Comparison of ENCODE assay signal across 20 cellular contexts in genomic region chr14:69170848-69171247, GRCh38. TPM values are rescaled to one million over a fixed set of nuclear protein-coding genes. Genes with fewer than 3 reads are reported as not detected.
DNase-seq lines count a peak whose midpoint lies in the region; ATAC-seq and TF ChIP-seq lines count a peak whose summit lies in the region.
"Had no signal": no experiment of that assay in that cellular context is flagged by ENCODE, and none has a peak within 500 bp of the region (broad histone marks: within the 10 kb centered on the region; RNA-seq: fewer than 3 reads in every experiment).

No MANE protein-coding gene starts in this region.

- TF ChIP-seq POLR2A in IMR-90 (IDR thresholded peaks at IDR 0.05; ENCODE audit: low read depth, low read length), result no peak

- H2BK15ac ChIP-seq in IMR-90 (ENCODE audit: low read depth, low read length), result no peak overlapping the region
- H2BK15ac ChIP-seq in neuronal stem cell (ENCODE audit: low read length), result no peak overlapping the region

- no peaks in the 10 kb centered on the region for H3K4me1 ChIP-seq in IMR-90 (ENCODE audit: control insufficient read depth, insufficient read depth, low read length)
- H3K4me1 ChIP-seq in adipocyte (ENCODE audit: control insufficient read depth, insufficient read depth, low read length), result no peaks in the 10 kb centered on the region
- no peaks in the 10 kb centered on the region for H3K4me1 ChIP-seq in mucosa of descending colon (ENCODE audit: low read depth)
- H3K4me1 ChIP-seq in neuronal stem cell (ENCODE audit: control insufficient read depth in 2 of 2, insufficient read depth in 1 of 2, low read depth in 1 of 2, low read length in 2 of 2), result peaks cover 0 to 2% of the 10 kb centered on the region in 2 donors
- H3K4me1 ChIP-seq: adrenal gland, heart right ventricle, prostate gland had no signal

- no peak overlapping the region for H3K4ac ChIP-seq in IMR-90 (ENCODE audit: low read depth, low read length)
- H3K4ac ChIP-seq in neuronal stem cell (ENCODE audit: low read length), result no peak overlapping the region

- H3K79me1 ChIP-seq in IMR-90 (ENCODE audit: low read depth in 1 of 2, low read length in 2 of 2) (no peaks in the 10 kb centered on the region), neuronal stem cell (ENCODE audit: low read depth, low read length) (no peaks in the 10 kb centered on the region)

- no peak overlapping the region for H3K14ac ChIP-seq in IMR-90 (replicated peaks; ENCODE audit: low read depth, low read length)
- H3K14ac ChIP-seq in neuronal stem cell (ENCODE audit: low read length), result no peak overlapping the region

- dilution Hi-C loops in IMR-90 (cut with HindIII; ENCODE audit: low sequenced_read_pairs, unreplicated experiment), result no loop called here

- POLR2A ChIA-PET in IMR-90 (lab: Charles Lee; ENCODE audit: unreplicated experiment), result no interaction called here

- H3K4me2 ChIP-seq in IMR-90 (ENCODE audit: low read depth, low read length), result no peak overlapping the region
- no peak overlapping the region for H3K4me2 ChIP-seq in neuronal stem cell (ENCODE audit: insufficient read depth, low read length, poor library complexity, severe bottlenecking)

- intact Hi-C loops in IMR-90 (cut with micrococcal nuclease) (no loop called here), mucosa of descending colon (cut with DNase I, micrococcal nuclease) (no loop called here)

- CTCF ChIA-PET in IMR-90 (lab: Yijun Ruan, JAX), result no interaction called here

- H3K56ac ChIP-seq in IMR-90 (ENCODE audit: extremely low read depth, insufficient read depth, low read length), result no peak overlapping the region

- H4K91ac ChIP-seq in IMR-90 (ENCODE audit: insufficient read depth, low read depth, low read length) (no peak overlapping the region), neuronal stem cell (ENCODE audit: low read depth, low read length, poor library complexity) (no peak overlapping the region)

- no peak overlapping the region for H2BK20ac ChIP-seq in IMR-90 (ENCODE audit: low read depth, low read length)

- no peak overlapping the region for H2AFZ ChIP-seq in IMR-90 (replicated peaks; ENCODE audit: low read length, poor library complexity)
- no peak overlapping the region for H2AFZ ChIP-seq in neuronal stem cell (ENCODE audit: low read length)

- TF ChIP-seq CTCF in IMR-90 (conservative IDR thresholded peaks at IDR 0.05; ENCODE audit: low read depth, low read length) (no peak), mucosa of descending colon (IDR thresholded peaks at IDR 0.05) (no peak)

- H2BK5ac ChIP-seq in IMR-90 (ENCODE audit: low read depth, low read length, poor library complexity, severe bottlenecking), result no peak overlapping the region
- H2BK5ac ChIP-seq in neuronal stem cell (ENCODE audit: low read length), result no peak overlapping the region

- no peaks in the 10 kb centered on the region for H3K9me1 ChIP-seq in IMR-90 (ENCODE audit: insufficient read depth, low read length)

- H3K9ac ChIP-seq in IMR-90 (ENCODE audit: low read depth, low read length) (no peak overlapping the region), adipocyte (ENCODE audit: low read length) (no peak overlapping the region), neuronal stem cell (ENCODE audit: low read depth, low read length, poor library complexity) (no peak overlapping the region)

- no TSS peak for BruUV-seq in IMR-90 (replicated peaks; lab: Mats Ljungman, UMichigan)

- H4K5ac ChIP-seq in IMR-90 (ENCODE audit: low read depth, low read length), result no peak overlapping the region

- H3K27ac ChIP-seq in IMR-90 (ENCODE audit: insufficient read depth, low read length) (no peak overlapping the region), neuronal stem cell (replicated peaks; ENCODE audit: low read length) (no peak overlapping the region)
- H3K27ac ChIP-seq: adrenal gland, heart right ventricle, prostate gland had no signal

- H3K18ac ChIP-seq in IMR-90 (ENCODE audit: low read depth, low read length), result no peak overlapping the region
- H3K18ac ChIP-seq in neuronal stem cell (ENCODE audit: low read length), result no peak overlapping the region

- H4K8ac ChIP-seq in IMR-90 (ENCODE audit: low read depth in 2 of 2, low read length in 2 of 2), result no peak overlapping the region
- no peak overlapping the region for H4K8ac ChIP-seq in neuronal stem cell (ENCODE audit: low read depth, low read length)

- H2AK5ac ChIP-seq in IMR-90 (ENCODE audit: low read depth, low read length) (no peak overlapping the region), neuronal stem cell (ENCODE audit: low read depth, low read length) (no peak overlapping the region)

- ATAC-seq in IMR-90 (ENCODE audit: low read depth) (no peak), HG02571 (IDR thresholded peaks at IDR 0.05; ENCODE audit: unreplicated experiment) (no peak), mucosa of descending colon (no peak)
- ATAC-seq: activated CD4-positive, CD25-positive, alpha-beta regulatory T cell treated with anti-CD3 and anti-CD28 coated beads, Interleukin-2, amount 50 U/mL, for 24 hours; heart right ventricle; left ventricle myocardium superior; stimulated activated memory B cell treated with anti-CD40 and anti-IgM and Interleukin-4, amounts not matched to agents 10 μg/mL and 1 μg/mL and 100 μg/mL, for 72 hours had no signal

- H3K9me3 ChIP-seq in IMR-90 (ENCODE audit: control insufficient read depth, insufficient read depth, low read length), result no peaks in the 10 kb centered on the region; the same call in 1 of the 2 replicates
- H3K9me3 ChIP-seq in adipocyte (ENCODE audit: control insufficient read depth, low read length), result no peaks in the 10 kb centered on the region
- no peaks in the 10 kb centered on the region for H3K9me3 ChIP-seq in mucosa of descending colon
- no peaks in the 10 kb centered on the region for H3K9me3 ChIP-seq in neuronal stem cell (replicated peaks in 1 of 2; ENCODE audit: control insufficient read depth in 2 of 2, insufficient read depth in 1 of 2, low read depth in 1 of 2, low read length in 2 of 2)
- H3K9me3 ChIP-seq: adrenal gland, heart right ventricle, prostate gland had no signal

- H3K27me3 ChIP-seq in IMR-90 (ENCODE audit: control insufficient read depth, insufficient read depth, low read length) (peaks cover 6% of the 10 kb centered on the region), adipocyte (replicated peaks; ENCODE audit: control insufficient read depth, insufficient read depth, low read length) (peaks cover 5% of the 10 kb centered on the region), neuronal stem cell (ENCODE audit: control insufficient read depth in 3 of 3, insufficient read depth in 3 of 3, low read depth in 1 of 3, low read length in 3 of 3) (peaks cover 0 to 4% (median 0%) of the 10 kb centered on the region in 3 experiments)
- H3K27me3 ChIP-seq: adrenal gland had no signal

- no peak overlapping the region for H2BK12ac ChIP-seq in neuronal stem cell (ENCODE audit: low read length)

- H3K4me3 ChIP-seq in IMR-90 (ENCODE audit: insufficient read depth, low read depth, low read length) (no peak overlapping the region), adipocyte (ENCODE audit: low read length) (no peak overlapping the region), mucosa of descending colon (no peak overlapping the region), neuronal stem cell (ENCODE audit: low read length in 2 of 2) (no peak overlapping the region)
- H3K4me3 ChIP-seq: adrenal gland, heart right ventricle, prostate gland had no signal

- H3K36me3 ChIP-seq in IMR-90 (ENCODE audit: control insufficient read depth, insufficient read depth, low read length) (no peaks in the 10 kb centered on the region), adipocyte (ENCODE audit: control insufficient read depth, insufficient read depth, low read length, severe bottlenecking) (no peaks in the 10 kb centered on the region), mucosa of descending colon (ENCODE audit: low read depth) (no peaks in the 10 kb centered on the region), neuronal stem cell (replicated peaks in 1 of 2; ENCODE audit: control insufficient read depth in 2 of 2, insufficient read depth in 2 of 2, low read length in 2 of 2) (no peaks in the 10 kb centered on the region)
- H3K36me3 ChIP-seq: adrenal gland, heart right ventricle, prostate gland had no signal

- no CpG with 5 or more reads among the region's 1 CpG for WGBS in IMR-90 (ENCODE audit: extremely low coverage in 2 of 2, insufficient read length in 1 of 2), 2 experiments
- WGBS in neuronal stem cell (ENCODE audit: extremely low coverage in 2 of 2, insufficient read length in 2 of 2, insufficient replicate concordance in 1 of 2), 2 donors, result no CpG with 5 or more reads among the region's 1 CpG

- no peaks in the 10 kb centered on the region for H4K20me1 ChIP-seq in IMR-90 (ENCODE audit: insufficient read depth, low read length)

- TF ChIP-seq RAD21 in IMR-90 (IDR thresholded peaks at IDR 0.05; ENCODE audit: low read length), result no peak

- DNase-seq in EH (ENCODE audit: low read depth) (peak; percentile 50), IMR-90 (peak; percentile 17), adipocyte (ENCODE audit: low read depth) (peak; percentile 25), middle frontal gyrus (ENCODE audit: extremely low spot score, low spot score) (peak; percentile 33), mucosa of descending colon (no peak), neuronal stem cell (ENCODE audit: low spot score) (no peak)
- DNase-seq: activated T-cell treated with anti-CD3 and anti-CD28 coated beads, Interleukin-2, amount 50 U/mL, for 1 hour; adrenal gland; AML-193; CD8-positive, alpha-beta memory T cell; GOT3; heart right ventricle; left ventricle myocardium superior; MM.1S; NCI-H1694 treated with DMSO at 0.1 percent for 48 hours; NCI-H526 had no signal

- no peak overlapping the region for H2AK9ac ChIP-seq in IMR-90 (replicated peaks; ENCODE audit: low read depth, low read length, poor library complexity)

- in situ Hi-C loops in IMR-90 (cut with MboI; ENCODE audit: low sequenced_read_pairs), result no loop called here

- H2BK120ac ChIP-seq in IMR-90 (ENCODE audit: low read depth, low read length) (no peak overlapping the region), neuronal stem cell (ENCODE audit: low read depth, low read length) (no peak overlapping the region)

- H3K23ac ChIP-seq in IMR-90 (ENCODE audit: low read depth, low read length) (no peak overlapping the region), neuronal stem cell (ENCODE audit: low read depth, low read length, poor library complexity) (no peak overlapping the region)

RNA-seq across cellular contexts. Expression of gene DCAF5, which starts 17.9 kb away (rescaled TPM):
- 12.2 and 17.6 TPM in 2 replicates for total RNA-seq in IMR-90 (2012; rRNA removed)
- 29.9 and 30.4 TPM in 2 replicates for polyA plus RNA-seq in IMR-90 (2012; rRNA removed)
- 21.1 and 22.7 TPM in 2 replicates for polyA plus RNA-seq in IMR-90 (2012; cell fraction: cytosol; rRNA removed)
- polyA plus RNA-seq in IMR-90 (2012; cell fraction: nucleus; rRNA removed; ENCODE audit: low replicate concordance), result 90.6 and 91.2 TPM in 2 replicates
- 10 to 100 TPM; 36.4 to 71.4 (median 46.9) TPM for total RNA-seq in mucosa of descending colon
- polyA plus RNA-seq in neuronal stem cell (2013, experiment 1 of 2), result 39.6 TPM
- polyA plus RNA-seq in neuronal stem cell (2013, experiment 2 of 2), result 39.8 TPM

RNA-seq across cellular contexts. Expression of gene EXD2, which starts 20.4 kb away (rescaled TPM):
- total RNA-seq in IMR-90 (2012; rRNA removed) (12.8 and 13.3 TPM in 2 replicates), mucosa of descending colon (10 to 100 TPM; 20.9 to 28.6 (median 27.2) TPM)
- polyA plus RNA-seq in IMR-90 (2012; rRNA removed), result 9.0 and 11.0 TPM in 2 replicates
- 4.3 and 5.3 TPM in 2 replicates for polyA plus RNA-seq in IMR-90 (2012; cell fraction: cytosol; rRNA removed)
- polyA plus RNA-seq in IMR-90 (2012; cell fraction: nucleus; rRNA removed; ENCODE audit: low replicate concordance), result 4.1 and 11.0 TPM in 2 replicates
- 11.0 TPM for polyA plus RNA-seq in neuronal stem cell (2013, experiment 1 of 2)
- polyA plus RNA-seq in neuronal stem cell (2013, experiment 2 of 2), result 11.9 TPM

Comparison
In these comparisons a context has a peak if more than half of its experiments do, and no peak if none do; other contexts are left out.
1. DNase-seq: peak in EH (single experiment), IMR-90 (single experiment), adipocyte (single experiment) and middle frontal gyrus (single experiment); none in mucosa of descending colon (0 of 3) and neuronal stem cell (single experiment).